Comparison of ENCODE assay signal across 9 cellular contexts in the genomic region with DNA sequence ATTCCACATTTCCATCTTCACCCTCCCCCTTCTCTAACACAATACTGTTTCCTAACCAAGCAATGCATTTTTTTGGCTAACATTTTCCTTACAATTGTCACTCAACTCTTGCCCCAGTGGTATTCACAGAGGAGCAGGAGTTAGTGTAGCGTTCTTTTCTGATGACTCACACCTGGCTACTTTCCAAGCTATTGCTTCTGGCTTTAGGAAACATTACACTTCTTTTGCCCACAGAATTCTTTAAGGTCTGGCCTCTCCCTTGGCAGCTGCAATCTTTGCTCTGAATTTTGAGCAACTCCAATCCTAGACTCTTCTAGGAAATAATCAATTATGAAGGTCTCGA. TPM values are rescaled to one million over a fixed set of nuclear protein-coding genes. Genes with fewer than 3 reads are reported as not detected.
A peak's percentile ranks its signal among the peaks of the same experiment; 100 is the strongest.
DNase-seq lines count a peak whose midpoint lies in the region; ATAC-seq, FAIRE-seq and TF ChIP-seq lines count a peak whose summit lies in the region.
"Had no signal": no experiment of that assay in that cellular context is flagged by ENCODE, and none has a peak within 500 bp of the region (broad histone marks: within the 10 kb centered on the region; RNA-seq: fewer than 3 reads in every experiment).

No MANE protein-coding gene starts in this region.

- no peak for FAIRE-seq in D721Med (lab: Jason Lieb, UNC)

- no peaks in the 10 kb centered on the region for H3K79me2 ChIP-seq in SK-N-SH (ENCODE audit: insufficient read depth)

- H4K20me1 ChIP-seq in SK-N-SH (ENCODE audit: insufficient read depth): no peaks in the 10 kb centered on the region

- H3K27ac Mint-ChIP-seq in CD8-positive, alpha-beta T cell: no peak overlapping the region
- no peak overlapping the region for H3K27ac Mint-ChIP-seq in activated naive CD4-positive, alpha-beta T cell treated with anti-CD3 and anti-CD28 coated beads for 36 hours

- intact Hi-C loops in heart left ventricle (cut with DNase I): no loop called here
- intact Hi-C loops in CD8-positive, alpha-beta T cell (cut with DNase I, micrococcal nuclease): no loop called here
- intact Hi-C loops in activated naive CD4-positive, alpha-beta T cell treated with anti-CD3 and anti-CD28 coated beads for 36 hours (cut with micrococcal nuclease): no loop called here

- H3K4me2 ChIP-seq in SK-N-SH: peak overlapping the region; percentile 36

- H3K4me1 ChIP-seq in SK-N-SH (ENCODE audit: control insufficient read depth in 1 of 2, insufficient read depth in 2 of 2, low read depth in 1 of 2, low read length in 1 of 2): peaks cover 2 to 27% of the 10 kb centered on the region in 2 experiments; a peak in 3 of 4 replicates
- peaks cover 0 to 17% (median 7%) of the 10 kb centered on the region in 12 donors for H3K4me1 ChIP-seq in heart left ventricle
- no peaks in the 10 kb centered on the region for H3K4me1 ChIP-seq in CD8-positive, alpha-beta T cell (ENCODE audit: insufficient read depth, low read length)

- TF ChIP-seq POLR2A in heart left ventricle (IDR thresholded peaks at IDR 0.05): no peak

- no peaks in the 10 kb centered on the region for H3K27me3 Mint-ChIP-seq in CD8-positive, alpha-beta T cell (ENCODE audit: low read depth)
- H3K27me3 Mint-ChIP-seq in activated naive CD4-positive, alpha-beta T cell treated with anti-CD3 and anti-CD28 coated beads for 36 hours (ENCODE audit: low read depth): no peaks in the 10 kb centered on the region

- TF ChIP-seq CTCF in SK-N-SH (IDR thresholded peaks at IDR 0.05) (no peak), heart left ventricle (IDR thresholded peaks at IDR 0.05) (no peak), D721Med (IDR thresholded peaks at IDR 0.05; ENCODE audit: insufficient read depth, missing control alignments) (no peak)
- no peak for TF ChIP-seq CTCF in CD8-positive, alpha-beta T cell (IDR thresholded peaks at IDR 0.05)

- H3K4me3 Mint-ChIP-seq in CD8-positive, alpha-beta T cell: no peak overlapping the region
- no peak overlapping the region for H3K4me3 Mint-ChIP-seq in activated naive CD4-positive, alpha-beta T cell treated with anti-CD3 and anti-CD28 coated beads for 36 hours

- no peaks in the 10 kb centered on the region for H3K9me2 ChIP-seq in SK-N-SH

- H3K4me3 ChIP-seq in SK-N-SH (ENCODE audit: low read depth in 2 of 2, low read length in 1 of 2) (peak overlapping the region in 1 of 2 experiments; percentile 2; a peak in 1 of 4 replicates), heart left ventricle (no peak overlapping the region)
- H3K4me3 ChIP-seq in CD8-positive, alpha-beta T cell (ENCODE audit: low read depth, low read length): no peak overlapping the region
- H3K4me3 ChIP-seq: vagina had no signal

- no peaks in the 10 kb centered on the region for H3K4me1 Mint-ChIP-seq in CD8-positive, alpha-beta T cell (ENCODE audit: low read depth)
- no peaks in the 10 kb centered on the region for H3K4me1 Mint-ChIP-seq in activated naive CD4-positive, alpha-beta T cell treated with anti-CD3 and anti-CD28 coated beads for 36 hours (ENCODE audit: low read depth)

- WGBS in SK-N-SH (ENCODE audit: low lambda C conversion rate): 0% methylated on average over 2 of the region's 2 CpGs
- 6 to 16% (median 9%) methylated on average over 2 of the region's 2 CpGs for WGBS in heart left ventricle, 4 donors

- peak overlapping the region; percentile 37; the same call in 1 of the 2 replicates for H2AFZ ChIP-seq in SK-N-SH (ENCODE audit: low read depth)

- TF ChIP-seq EP300 in SK-N-SH (IDR thresholded peaks at IDR 0.05; ENCODE audit: borderline replicate concordance in 1 of 2, low read depth in 1 of 2, low read length in 1 of 2): peak in 1 of 2 experiments; percentile 90; a peak in 2 of 4 replicates

- H3K36me3 ChIP-seq in SK-N-SH (replicated peaks in 1 of 2; ENCODE audit: control insufficient read depth in 1 of 2, insufficient read depth in 2 of 2, low read length in 1 of 2) (no peaks in the 10 kb centered on the region), heart left ventricle (no peaks in the 10 kb centered on the region)
- H3K36me3 ChIP-seq in CD8-positive, alpha-beta T cell (ENCODE audit: insufficient read depth, low read length): no peaks in the 10 kb centered on the region
- H3K36me3 ChIP-seq: vagina had no signal

- no peak for TF ChIP-seq RAD21 in SK-N-SH (IDR thresholded peaks at IDR 0.05; ENCODE audit: low read length)

- DNase-seq in HS-5 (ENCODE audit: low read depth) (peak; percentile 99), SK-N-SH (no peak), heart left ventricle (peak in 2 of 5 donors; percentile 29 to 35), stromal cell of bone marrow (ENCODE audit: low read depth) (peak; percentile 94), D721Med (ENCODE audit: insufficient read length, low spot score) (no peak)
- no peak for DNase-seq in CD8-positive, alpha-beta T cell
- no peak for DNase-seq in activated naive CD4-positive, alpha-beta T cell treated with anti-CD3 and anti-CD28 coated beads for 36 hours

- POLR2A ChIA-PET in SK-N-SH (lab: Yijun Ruan, JAX): no interaction called here
- POLR2A ChIA-PET in CD8-positive, alpha-beta T cell (lab: Charles Lee): no interaction called here

- ATAC-seq in heart left ventricle: peak in 3 of 4 donors; percentile 66 to 80 (median 72)
- no peak for ATAC-seq in CD8-positive, alpha-beta T cell
- ATAC-seq in HG03342 (IDR thresholded peaks at IDR 0.05; ENCODE audit: unreplicated experiment): no peak

- no peaks in the 10 kb centered on the region for H3K9me3 ChIP-seq in SK-N-SH
- H3K9me3 ChIP-seq in heart left ventricle: peaks cover 0 to 21% (median 11%) of the 10 kb centered on the region in 12 donors
- no peaks in the 10 kb centered on the region for H3K9me3 ChIP-seq in CD8-positive, alpha-beta T cell (ENCODE audit: low read length)

- no peaks in the 10 kb centered on the region for H3K36me3 Mint-ChIP-seq in CD8-positive, alpha-beta T cell
- H3K36me3 Mint-ChIP-seq in activated naive CD4-positive, alpha-beta T cell treated with anti-CD3 and anti-CD28 coated beads for 36 hours (ENCODE audit: low read depth): no peaks in the 10 kb centered on the region

- H3K9ac ChIP-seq in SK-N-SH: peak overlapping the region; percentile 3; the same call in 1 of the 2 replicates

- H3F3A ChIP-seq in SK-N-SH (replicated peaks; ENCODE audit: insufficient read depth): peaks cover 38% of the 10 kb centered on the region

- CTCF ChIA-PET in SK-N-SH (lab: Yijun Ruan, JAX): interaction anchor here (0.8 to 1.5 kb wide), 2 partner anchors 14 to 15 kb away, joined by 3 to 4 read pairs; no protein-coding TSS in a partner anchor
- CTCF ChIA-PET in CD8-positive, alpha-beta T cell (lab: Charles Lee): no interaction called here
- CTCF ChIA-PET in activated naive CD4-positive, alpha-beta T cell treated with anti-CD3 and anti-CD28 coated beads for 36 hours (lab: Charles Lee): no interaction called here

- H3K9me3 Mint-ChIP-seq in CD8-positive, alpha-beta T cell: peaks cover 23% of the 10 kb centered on the region
- peaks cover 13% of the 10 kb centered on the region for H3K9me3 Mint-ChIP-seq in activated naive CD4-positive, alpha-beta T cell treated with anti-CD3 and anti-CD28 coated beads for 36 hours

- H3K27me3 ChIP-seq in SK-N-SH (ENCODE audit: insufficient read depth): no peaks in the 10 kb centered on the region
- H3K27me3 ChIP-seq in heart left ventricle: no peaks in the 10 kb centered on the region
- H3K27me3 ChIP-seq in CD8-positive, alpha-beta T cell (ENCODE audit: insufficient read depth, low read length): no peaks in the 10 kb centered on the region
- H3K27me3 ChIP-seq: vagina had no signal

- H3K27ac ChIP-seq in SK-N-SH (ENCODE audit: low read depth in 2 of 2, low read length in 1 of 2): peak overlapping the region; percentile 68 to 86; a peak in 3 of 4 replicates
- no peak overlapping the region for H3K27ac ChIP-seq in heart left ventricle
- no peak overlapping the region for H3K27ac ChIP-seq in CD8-positive, alpha-beta T cell (ENCODE audit: low read depth, low read length)
- H3K27ac ChIP-seq: vagina had no signal

TF ChIP-seq in SK-N-SH, 30 proteins besides CTCF, POLR2A, EP300 and RAD21 (continues in another document):
- TF ChIP-seq RXRA (IDR thresholded peaks at IDR 0.05; ENCODE audit: borderline replicate concordance, low read depth) (peak; percentile 60; the same call in 1 of the 2 replicates), NFIC (IDR thresholded peaks at IDR 0.05; ENCODE audit: borderline replicate concordance) (peak; percentile 98), FOSL2 (IDR thresholded peaks at IDR 0.05; ENCODE audit: borderline replicate concordance, low read depth) (peak; percentile 93)
- TF ChIP-seq, protein P1, sequence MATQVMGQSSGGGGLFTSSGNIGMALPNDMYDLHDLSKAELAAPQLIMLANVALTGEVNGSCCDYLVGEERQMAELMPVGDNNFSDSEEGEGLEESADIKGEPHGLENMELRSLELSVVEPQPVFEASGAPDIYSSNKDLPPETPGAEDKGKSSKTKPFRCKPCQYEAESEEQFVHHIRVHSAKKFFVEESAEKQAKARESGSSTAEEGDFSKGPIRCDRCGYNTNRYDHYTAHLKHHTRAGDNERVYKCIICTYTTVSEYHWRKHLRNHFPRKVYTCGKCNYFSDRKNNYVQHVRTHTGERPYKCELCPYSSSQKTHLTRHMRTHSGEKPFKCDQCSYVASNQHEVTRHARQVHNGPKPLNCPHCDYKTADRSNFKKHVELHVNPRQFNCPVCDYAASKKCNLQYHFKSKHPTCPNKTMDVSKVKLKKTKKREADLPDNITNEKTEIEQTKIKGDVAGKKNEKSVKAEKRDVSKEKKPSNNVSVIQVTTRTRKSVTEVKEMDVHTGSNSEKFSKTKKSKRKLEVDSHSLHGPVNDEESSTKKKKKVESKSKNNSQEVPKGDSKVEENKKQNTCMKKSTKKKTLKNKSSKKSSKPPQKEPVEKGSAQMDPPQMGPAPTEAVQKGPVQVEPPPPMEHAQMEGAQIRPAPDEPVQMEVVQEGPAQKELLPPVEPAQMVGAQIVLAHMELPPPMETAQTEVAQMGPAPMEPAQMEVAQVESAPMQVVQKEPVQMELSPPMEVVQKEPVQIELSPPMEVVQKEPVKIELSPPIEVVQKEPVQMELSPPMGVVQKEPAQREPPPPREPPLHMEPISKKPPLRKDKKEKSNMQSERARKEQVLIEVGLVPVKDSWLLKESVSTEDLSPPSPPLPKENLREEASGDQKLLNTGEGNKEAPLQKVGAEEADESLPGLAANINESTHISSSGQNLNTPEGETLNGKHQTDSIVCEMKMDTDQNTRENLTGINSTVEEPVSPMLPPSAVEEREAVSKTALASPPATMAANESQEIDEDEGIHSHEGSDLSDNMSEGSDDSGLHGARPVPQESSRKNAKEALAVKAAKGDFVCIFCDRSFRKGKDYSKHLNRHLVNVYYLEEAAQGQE (IDR thresholded peaks at IDR 0.05; ENCODE audit: low read depth, low read length): 0 out of 2 replicates have a peak, but pooled peaks have one; percentile 40

RNA-seq across cellular contexts. Expression of a gene that starts 27.5 kb away (rescaled TPM):
- 29.8 and 36.2 TPM in 2 replicates for polyA plus RNA-seq in SK-N-SH (2012; rRNA removed)
- polyA plus RNA-seq in SK-N-SH (2012; cell fraction: cytosol; rRNA removed): 37.7 and 40.7 TPM in 2 replicates
- 27.3 and 49.5 TPM in 2 replicates for polyA plus RNA-seq in SK-N-SH (2012; cell fraction: nucleus; rRNA removed)
- total RNA-seq in heart left ventricle: 10 to 100 TPM in 7 of 9 donors, 1 to 10 TPM in 2; 8.7 to 29.6 (median 17.3) TPM
- polyA plus RNA-seq in heart left ventricle: 1 to 10 TPM; 2.5 to 5.1 TPM
- not detected for total RNA-seq in CD8-positive, alpha-beta T cell
- not detected for total RNA-seq in activated naive CD4-positive, alpha-beta T cell treated with anti-CD3 and anti-CD28 coated beads for 36 hours

Comparison
In these comparisons a context has a peak if more than half of its experiments do, and no peak if none do; other contexts are left out.
1. DNase-seq: peak in HS-5 (single experiment) and stromal cell of bone marrow (single experiment); none in SK-N-SH (single experiment), D721Med (single experiment), CD8-positive, alpha-beta T cell (0 of 7) and activated naive CD4-positive, alpha-beta T cell treated with anti-CD3 and anti-CD28 coated beads for 36 hours (single experiment).
2. H3K27ac ChIP-seq: peak in SK-N-SH (2 of 2); none in heart left ventricle (0 of 12) and CD8-positive, alpha-beta T cell (single experiment).
3. ATAC-seq: peak in heart left ventricle (3 of 4); none in CD8-positive, alpha-beta T cell (single experiment) and HG03342 (single experiment).
4. RNA of a gene that starts 27.5 kb away (total RNA-seq): 8.7 to 29.6 TPM in heart left ventricle; not detected in CD8-positive, alpha-beta T cell and not detected in activated naive CD4-positive, alpha-beta T cell treated with anti-CD3 and anti-CD28 coated beads for 36 hours; every median in the first group is over 4 times any median in the second.